Comparison of ENCODE assay signal across 1 cellular context in genomic region chr19:44684892-44685847, GRCh38.
TF ChIP-seq lines count a peak whose summit lies in the region.

No MANE protein-coding gene starts in this region.

TF ChIP-seq in HCT116, 20 proteins besides CTCF, POLR2A, EP300 and RAD21 (continued from another document):
- TF ChIP-seq ZBTB33 (IDR thresholded peaks at IDR 0.05; ENCODE audit: extremely low read depth, insufficient replicate concordance, low read length), result no peak
